Comparison of ENCODE assay signal across 1 cellular context in genomic region chr7:129617607-129618006, GRCh38.
TF ChIP-seq lines count a peak whose summit lies in the region.

No MANE protein-coding gene starts in this region.

TF ChIP-seq in K562, 482 proteins besides CTCF, POLR2A, EP300 and RAD21:
- no peak for TF ChIP-seq PRDM10 (IDR thresholded peaks at IDR 0.05; ENCODE audit: partially characterized antibody)
- TF ChIP-seq RBM22 (IDR thresholded peaks at IDR 0.05; ENCODE audit: low read depth, low read length, poor library complexity, severe bottlenecking): no peak
- TF ChIP-seq NCOA4 (IDR thresholded peaks at IDR 0.05; ENCODE audit: partially characterized antibody): no peak
- TF ChIP-seq DIDO1 (tag; IDR thresholded peaks at IDR 0.05; ENCODE audit: low read depth): no peak
- peak; percentile 25 for TF ChIP-seq ARHGAP35 (IDR thresholded peaks at IDR 0.05; ENCODE audit: partially characterized antibody)
- TF ChIP-seq SMC3 (conservative IDR thresholded peaks at IDR 0.05; ENCODE audit: insufficient read depth, low read depth, low read length): no peak
- TF ChIP-seq SRSF3 (IDR thresholded peaks at IDR 0.05; ENCODE audit: insufficient read depth, low read length): no peak
- TF ChIP-seq RBFOX2 (IDR thresholded peaks at IDR 0.05; ENCODE audit: low read depth, low read length): no peak
TF ChIP-seq in K562: peak in this region for 1.
